In the genomic region with DNA sequence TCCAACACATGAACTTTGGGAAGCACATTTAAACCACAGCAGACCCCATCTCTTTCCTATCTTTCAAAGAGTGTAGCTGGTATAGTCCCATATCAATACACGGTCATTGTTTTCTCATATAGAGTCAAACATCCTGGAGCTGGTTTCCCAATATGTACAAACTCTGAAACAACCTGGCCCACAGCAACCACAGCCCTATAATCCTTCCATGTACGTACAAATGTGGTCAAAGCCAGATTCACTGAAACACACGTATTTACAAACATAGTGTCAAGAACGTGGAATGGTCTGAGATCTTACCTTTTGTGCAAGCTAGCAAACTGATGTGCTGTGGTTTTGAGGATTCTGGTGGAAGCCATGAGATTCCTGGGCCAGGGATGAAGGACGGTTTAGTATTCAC, we compare ENCODE assay signal across 21 cellular contexts.
A peak's percentile ranks its signal among the peaks of the same experiment; 100 is the strongest.
DNase-seq lines count a peak whose midpoint lies in the region; ATAC-seq, FAIRE-seq and TF ChIP-seq lines count a peak whose summit lies in the region.
"Had no signal": no experiment of that assay in that cellular context is flagged by ENCODE, and none has a peak within 500 bp of the region (broad histone marks: within the 10 kb centered on the region; RNA-seq: fewer than 3 reads in every experiment).

No MANE protein-coding gene starts in this region.

- peak overlapping the region; percentile 17 for H3K23ac ChIP-seq in mesendoderm (ENCODE audit: low read length)

- H2BK15ac ChIP-seq in mesendoderm (replicated peaks; ENCODE audit: low read depth), result no peak overlapping the region

- TF ChIP-seq EP300 in HepG2 (IDR thresholded peaks at IDR 0.05; ENCODE audit: low read depth in 2 of 2, low read length in 2 of 2), result no peak
- no peak for TF ChIP-seq EP300 in HepG2 (CRISPR knock-in tag; IDR thresholded peaks at IDR 0.05; ENCODE audit: borderline replicate concordance)
- TF ChIP-seq EP300 in K562 (IDR thresholded peaks at IDR 0.05; ENCODE audit: low read length), result no peak

- H3K9me3 ChIP-seq in HepG2 (ENCODE audit: low read length), result no peaks in the 10 kb centered on the region
- H3K9me3 ChIP-seq in right lobe of liver, result no peaks in the 10 kb centered on the region
- no peaks in the 10 kb centered on the region for H3K9me3 ChIP-seq in K562 (replicated peaks; ENCODE audit: control insufficient read depth, insufficient read depth, low read depth, low read length)
- H3K9me3 ChIP-seq: A549, Caco-2 had no signal

- 41% methylated on average over 5 of the region's 5 CpGs for WGBS in HepG2 (ENCODE audit: low lambda C conversion rate)
- 66% methylated on average over 4 of the region's 5 CpGs for WGBS in right lobe of liver (ENCODE audit: insufficient coverage, low coverage, low lambda C conversion rate, missing lambda C conversion rate)
- WGBS in K562 (ENCODE audit: insufficient coverage, low coverage, missing lambda C conversion rate), result 14% methylated on average over 5 of the region's 5 CpGs
- WGBS in mesendoderm (ENCODE audit: extremely low coverage, insufficient coverage, low lambda C conversion rate), result no CpG with 5 or more reads among the region's 5 CpGs

- no peak overlapping the region for H4K5ac ChIP-seq in mesendoderm (ENCODE audit: low read length)

- peak; percentile 73 for ATAC-seq in HepG2
- no peak for ATAC-seq in right lobe of liver
- no peak for ATAC-seq in K562
- no peak for ATAC-seq in HG03457 (IDR thresholded peaks at IDR 0.05; ENCODE audit: unreplicated experiment)
- ATAC-seq: A549, GM12878, HCT116 had no signal

- BruUV-seq in HepG2 (replicated peaks; lab: Mats Ljungman, UMichigan) (no TSS peak), K562 (replicated peaks; lab: Mats Ljungman, UMichigan) (no TSS peak)

- H3K4me2 ChIP-seq in HepG2 (ENCODE audit: low read depth, low read length) (no peak overlapping the region), K562 (ENCODE audit: insufficient read depth, low read length) (no peak overlapping the region), mesendoderm (ENCODE audit: low read length) (no peak overlapping the region)
- H3K4me2 ChIP-seq: A549 had no signal

- H3K27ac ChIP-seq in HepG2 (ENCODE audit: extremely low read length, insufficient read depth, low read length) (no peak overlapping the region), right lobe of liver (no peak overlapping the region), K562 (ENCODE audit: extremely low read depth, low read depth, low read length) (no peak overlapping the region), mesendoderm (ENCODE audit: low read depth, low read length) (no peak overlapping the region)
- H3K27ac ChIP-seq: A549, GM23248 had no signal

- peak; percentile 81 for DNase-seq in HepG2 (ENCODE audit: low spot score)
- DNase-seq in right lobe of liver, result no peak
- no peak for DNase-seq in K562 (ENCODE audit: extremely low read depth in 1 of 4, low spot score in 3 of 4)
- no peak for DNase-seq in mesendoderm
- no peak for DNase-seq in ACHN
- no peak for DNase-seq in activated CD4-positive, alpha-beta T cell treated with anti-CD3 and anti-CD28 coated beads for 48 hours
- DNase-seq: 8988T; C1 segment of cervical spinal cord; Caco-2; CD4-positive, alpha-beta memory T cell; DMS79; EL; GDM1; GM23248; H9 had no signal

- no peak overlapping the region for H3K56ac ChIP-seq in mesendoderm (ENCODE audit: low read length)

- H3K9ac ChIP-seq in HepG2 (ENCODE audit: insufficient read depth, low read depth, low read length) (no peak overlapping the region), K562 (ENCODE audit: insufficient read depth in 1 of 2, low read depth in 2 of 2, low read length in 2 of 2) (no peak overlapping the region), mesendoderm (ENCODE audit: low read length) (no peak overlapping the region)
- H3K9ac ChIP-seq: GM23248 had no signal

- no peak overlapping the region for H2BK5ac ChIP-seq in mesendoderm (ENCODE audit: low read length)

- H4K20me1 ChIP-seq in HepG2 (ENCODE audit: insufficient read depth, low read length) (no peaks in the 10 kb centered on the region), K562 (replicated peaks; ENCODE audit: control insufficient read depth, insufficient read depth, low read length) (no peaks in the 10 kb centered on the region)

- H2BK120ac ChIP-seq in mesendoderm (ENCODE audit: low read depth, low read length), result no peak overlapping the region

- TF ChIP-seq CTCF in HepG2 (CRISPR knock-in tag; IDR thresholded peaks at IDR 0.05) (no peak), right lobe of liver (IDR thresholded peaks at IDR 0.05) (no peak), K562 (IDR thresholded peaks at IDR 0.05 in 2 of 3, conservative IDR thresholded peaks at IDR 0.05 in 1 of 3; ENCODE audit: insufficient read depth in 2 of 3, low read depth in 1 of 3, low read length in 3 of 3) (no peak)

- H4K8ac ChIP-seq in mesendoderm (ENCODE audit: low read depth, low read length), result no peak overlapping the region

- H3K27me3 ChIP-seq in HepG2 (ENCODE audit: control insufficient read depth in 1 of 2, insufficient read depth in 2 of 2, low read length in 2 of 2) (no peaks in the 10 kb centered on the region), right lobe of liver (no peaks in the 10 kb centered on the region), K562 (ENCODE audit: control insufficient read depth in 2 of 2, insufficient read depth in 2 of 2, low read length in 2 of 2) (peaks cover 0 to 29% of the 10 kb centered on the region in 2 experiments; a peak in 3 of 5 replicates), mesendoderm (ENCODE audit: insufficient read depth, low read length, poor library complexity) (no peaks in the 10 kb centered on the region)

- POLR2A ChIA-PET in HepG2 (lab: Yijun Ruan, JAX), result interaction anchor here (0.8 to 2.4 kb wide), 6 partner anchors 12 to 107 kb away, joined by 3 to 19 read pairs (median 6); partner anchors contain the start of gene RHOB
- POLR2A ChIA-PET in K562 (lab: Yijun Ruan, JAX), result no interaction called here

- no peak overlapping the region for H3K4me3 ChIP-seq in HepG2 (replicated peaks in 1 of 3; ENCODE audit: insufficient read depth in 1 of 3, low read depth in 2 of 3, low read length in 3 of 3)
- no peak overlapping the region for H3K4me3 ChIP-seq in right lobe of liver
- no peak overlapping the region for H3K4me3 ChIP-seq in K562
- H3K4me3 ChIP-seq in mesendoderm (ENCODE audit: low read length), result no peak overlapping the region
- H3K4me3 ChIP-seq: A549, GM12878, GM23248 had no signal

- H2AK5ac ChIP-seq in mesendoderm (ENCODE audit: low read length), result no peak overlapping the region

- H3K18ac ChIP-seq in mesendoderm (ENCODE audit: low read length), result no peak overlapping the region

- H3K4me1 ChIP-seq in HepG2 (ENCODE audit: insufficient read depth, low read length) (peaks cover 33% of the 10 kb centered on the region), right lobe of liver (peaks cover 0 to 7% (median 0%) of the 10 kb centered on the region in 4 donors), K562 (replicated peaks in 1 of 2; ENCODE audit: control insufficient read depth in 2 of 2, insufficient read depth in 2 of 2, low read length in 2 of 2) (peaks cover 0 to 7% of the 10 kb centered on the region in 2 experiments; a peak in 1 of 5 replicates), mesendoderm (ENCODE audit: control insufficient read depth, low read depth, low read length) (no peaks in the 10 kb centered on the region)
- H3K4me1 ChIP-seq: A549, Caco-2 had no signal

- CTCF ChIA-PET in HepG2 (lab: Yijun Ruan, JAX; ENCODE audit: low intra/inter-chr PET ratio, low total read pairs), result no interaction called here
- CTCF ChIA-PET in K562 (lab: Yijun Ruan, JAX; ENCODE audit: low intra/inter-chr PET ratio), result no interaction called here

- H2AFZ ChIP-seq in HepG2 (ENCODE audit: low read length), result no peak overlapping the region
- H2AFZ ChIP-seq in K562 (ENCODE audit: low read depth, low read length), result no peak overlapping the region
- H2AFZ ChIP-seq: GM23248 had no signal

- no peaks in the 10 kb centered on the region for H3K9me1 ChIP-seq in K562 (ENCODE audit: control insufficient read depth, insufficient read depth, low read length)

- no peak for TF ChIP-seq RAD21 in HepG2 (CRISPR knock-in tag; IDR thresholded peaks at IDR 0.05)
- TF ChIP-seq RAD21 in K562 (CRISPR knock-in tag; conservative IDR thresholded peaks at IDR 0.05 in 1 of 2, IDR thresholded peaks at IDR 0.05 in 1 of 2), result no peak

- FAIRE-seq in HepG2 (lab: Jason Lieb, UNC), result peak; percentile 67
- peak; percentile 40 for FAIRE-seq in K562 (lab: Jason Lieb, UNC)
- FAIRE-seq: A549, GM12878, GM19239, H1 had no signal

- no peaks in the 10 kb centered on the region for H3K79me1 ChIP-seq in mesendoderm (ENCODE audit: low read length)

- H3K79me2 ChIP-seq in HepG2 (ENCODE audit: insufficient read depth, low read length) (no peaks in the 10 kb centered on the region), K562 (ENCODE audit: control insufficient read depth, insufficient read depth, low read length) (no peaks in the 10 kb centered on the region), mesendoderm (ENCODE audit: control insufficient read depth, insufficient read depth, low read length) (no peaks in the 10 kb centered on the region)

- H3K36me3 ChIP-seq in HepG2 (replicated peaks in 1 of 2; ENCODE audit: control insufficient read depth in 1 of 2, insufficient read depth in 2 of 2, low read length in 2 of 2) (no peaks in the 10 kb centered on the region), right lobe of liver (no peaks in the 10 kb centered on the region), K562 (ENCODE audit: control insufficient read depth, insufficient read depth, low read length) (no peaks in the 10 kb centered on the region), mesendoderm (ENCODE audit: control insufficient read depth, insufficient read depth, low read length) (no peaks in the 10 kb centered on the region)

- H3K4ac ChIP-seq in mesendoderm (ENCODE audit: low read depth, low read length), result no peak overlapping the region

- in situ Hi-C loops in HepG2 (cut with HindIII; ENCODE audit: extremely low pct_ligation_motif_present, low pct_unique_long_range_greater_than_20kb) (no loop called here), K562 (cut with MboI) (no loop called here), ACHN (cut with HindIII; ENCODE audit: low pct_ligation_motif_present, low pct_unique_long_range_greater_than_20kb, low sequenced_read_pairs) (no loop called here)

- intact Hi-C loops in HepG2 (cut with micrococcal nuclease; ENCODE audit: unreplicated experiment), result no loop called here
- intact Hi-C loops in right lobe of liver (cut with DNase I), result no loop called here
- intact Hi-C loops in K562 (cut with micrococcal nuclease), result no loop called here

- no peak for TF ChIP-seq POLR2A in HepG2 (IDR thresholded peaks at IDR 0.05; ENCODE audit: insufficient read depth in 1 of 2, low read depth in 2 of 2, low read length in 2 of 2)
- no peak for TF ChIP-seq POLR2A in right lobe of liver (IDR thresholded peaks at IDR 0.05)
- no peak for TF ChIP-seq POLR2A in K562 (conservative IDR thresholded peaks at IDR 0.05)

Comparison
In these comparisons a context has a peak if more than half of its experiments do, and no peak if none do; other contexts are left out.
1. Of the 241 proteins assayed by ChIP-seq in both HepG2 and K562: peak only in HepG2: CEBPB, CEBPG, FOXA3 and GATAD2A; only in K562: none; in both: none; in neither: 236; mixed calls (peak in some experiments, not most) for 1.